ENCODE assay signal across 14 cellular contexts in the genomic region with DNA sequence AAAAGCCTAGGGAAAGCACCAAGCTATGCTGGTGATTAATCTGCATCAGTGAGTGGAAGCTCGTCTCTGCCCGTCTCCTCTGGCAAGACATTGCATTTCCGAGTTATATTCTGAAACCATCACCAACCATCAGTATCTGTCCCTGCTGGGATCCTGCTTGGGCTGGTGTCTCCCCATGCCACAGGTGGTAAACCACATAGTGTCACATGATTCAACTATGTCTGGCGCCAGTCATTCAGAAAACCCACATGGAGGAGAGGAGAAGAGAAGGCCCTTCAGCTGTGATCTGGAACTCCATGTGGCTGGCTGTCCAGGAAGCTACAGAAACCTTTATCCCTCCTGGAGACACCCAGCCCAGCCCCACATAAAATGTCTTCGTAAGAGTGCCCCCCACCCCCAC. TPM values are rescaled to one million over a fixed set of nuclear protein-coding genes. Genes with fewer than 3 reads are reported as not detected.
DNase-seq lines count a peak whose midpoint lies in the region; ATAC-seq, FAIRE-seq and TF ChIP-seq lines count a peak whose summit lies in the region.
"Had no signal": no experiment of that assay in that cellular context is flagged by ENCODE, and none has a peak within 500 bp of the region (broad histone marks: within the 10 kb centered on the region; RNA-seq: fewer than 3 reads in every experiment).

No MANE protein-coding gene starts in this region.

- H3K9ac ChIP-seq in astrocyte (ENCODE audit: low read length) = no peak overlapping the region

- H3K27me3 Mint-ChIP-seq in astrocyte (ENCODE audit: low read depth, unreplicated experiment) = peaks cover 28% of the 10 kb centered on the region

- H3K27ac Mint-ChIP-seq in astrocyte (ENCODE audit: unreplicated experiment) = no peak overlapping the region

- H3K4me3 ChIP-seq in astrocyte (ENCODE audit: insufficient read depth, low read depth, low read length) = no peak overlapping the region
- H3K4me3 ChIP-seq: left ventricle myocardium inferior, right lobe of liver, vagina had no signal

- no peak overlapping the region for H3K4me3 Mint-ChIP-seq in astrocyte (ENCODE audit: unreplicated experiment)

- H3K9me3 Mint-ChIP-seq in astrocyte (ENCODE audit: unreplicated experiment) = no peaks in the 10 kb centered on the region

- peak; percentile 2 for DNase-seq in astrocyte (ENCODE audit: low read depth)
- no peak for DNase-seq in T-helper 9 cell
- no peak for DNase-seq in HCEC 1CT
- DNase-seq in T1000 (lab: John Stamatoyannopoulos, UW) = no peak
- no peak for DNase-seq in substantia nigra (lab: John Stamatoyannopoulos, UW)
- DNase-seq: left ventricle myocardium inferior, NCI-H510A, right lobe of liver had no signal

- H4K20me1 ChIP-seq in astrocyte (ENCODE audit: insufficient read depth, low read length) = no peaks in the 10 kb centered on the region

- H3K36me3 Mint-ChIP-seq in astrocyte (ENCODE audit: low read depth, unreplicated experiment) = no peaks in the 10 kb centered on the region

- peaks cover 21% of the 10 kb centered on the region for H3K4me1 Mint-ChIP-seq in astrocyte (ENCODE audit: low read depth, unreplicated experiment)

- no peak overlapping the region for H3K27ac ChIP-seq in astrocyte (ENCODE audit: low read depth, low read length)
- no peak overlapping the region for H3K27ac ChIP-seq in substantia nigra (ENCODE audit: low read depth, low read length, poor library complexity, severe bottlenecking)
- H3K27ac ChIP-seq: left ventricle myocardium inferior, right lobe of liver, vagina had no signal

- H3K4me1 ChIP-seq in astrocyte (ENCODE audit: insufficient read depth, low read length) = peaks cover 8% of the 10 kb centered on the region
- H3K4me1 ChIP-seq: right lobe of liver had no signal

- H3K27me3 ChIP-seq in astrocyte (ENCODE audit: insufficient read depth, low read length) = no peaks in the 10 kb centered on the region
- H3K27me3 ChIP-seq: right lobe of liver, vagina had no signal

- ATAC-seq in GM18511 (IDR thresholded peaks at IDR 0.05; ENCODE audit: unreplicated experiment) (peak; percentile 74), GM19463 (IDR thresholded peaks at IDR 0.05; ENCODE audit: unreplicated experiment) (peak; percentile 83), HG03457 (IDR thresholded peaks at IDR 0.05; ENCODE audit: unreplicated experiment) (peak; percentile 81)

- no peak for FAIRE-seq in astrocyte (lab: Jason Lieb, UNC)
- FAIRE-seq: G401.6 had no signal

- no peaks in the 10 kb centered on the region for H3K36me3 ChIP-seq in astrocyte (ENCODE audit: insufficient read depth, low read length)
- H3K36me3 ChIP-seq: left ventricle myocardium inferior, right lobe of liver, vagina had no signal

- H3K4me2 ChIP-seq in astrocyte (ENCODE audit: low read length) = no peak overlapping the region

- no peaks in the 10 kb centered on the region for H3K79me2 ChIP-seq in astrocyte (ENCODE audit: insufficient read depth, low read length)

- H3K9me3 ChIP-seq in astrocyte (ENCODE audit: insufficient read depth, low read depth, low read length) = no peaks in the 10 kb centered on the region
- H3K9me3 ChIP-seq: left ventricle myocardium inferior, right lobe of liver, vagina had no signal

- H2AFZ ChIP-seq in astrocyte (ENCODE audit: low read depth, low read length) = no peak overlapping the region

- TF ChIP-seq CTCF in astrocyte (IDR thresholded peaks at IDR 0.05; ENCODE audit: insufficient read depth, low read depth, low read length) = no peak

RNA-seq across cellular contexts. Expression of gene IL9, which starts 4.8 kb away (rescaled TPM):
- total RNA-seq in astrocyte = not detected in 2 replicates
- total RNA-seq: left ventricle myocardium inferior, right lobe of liver, vagina had no signal

RNA-seq across cellular contexts. Expression of gene SLC25A48, which starts 56.4 kb away (rescaled TPM):
- not detected in 2 replicates for total RNA-seq in astrocyte
- total RNA-seq: activated CD8-positive, alpha-beta memory T cell treated with anti-CD3 and anti-CD28 coated beads for 36 hours; left ventricle myocardium inferior had no signal
